ENCODE assay signal across 25 cellular contexts in genomic region chr3:172394692-172395091, GRCh38. TPM values are rescaled to one million over a fixed set of nuclear protein-coding genes. Genes with fewer than 3 reads are reported as not detected.
"Had no signal": no experiment of that assay in that cellular context is flagged by ENCODE, and none has a peak within 500 bp of the region (broad histone marks: within the 10 kb centered on the region; RNA-seq: fewer than 3 reads in every experiment).

No MANE protein-coding gene starts in this region.

- FAIRE-seq: HTR-8/SVneo, RCC 7860 had no signal

- H3K9me3 ChIP-seq: SJSA1 had no signal

- DNase-seq: KBM-7, MV-4-11, NCI-H1048, NCI-H1105, NCI-H1436, NCI-H1694 treated with DMSO at 0.1 percent for 48 hours, NCI-H1930, NCI-H2081, NCI-H2107, NCI-H2227 treated with DMSO at 0.1 percent for 48 hours, NCI-H524, NCI-H526 treated with DMSO at 0.1 percent for 48 hours, NCI-H774, Right ventricle myocardium superior, RPMI8226, SIG-M5 had no signal

- H3K27ac ChIP-seq: HL-60, SJSA1, SK-N-MC had no signal

- H3K27me3 ChIP-seq: SJSA1 had no signal

- H3K4me3 ChIP-seq: SJSA1, SK-N-MC had no signal

RNA-seq across cellular contexts. Expression of gene GHSR, which starts 53.6 kb away (rescaled TPM):
- total RNA-seq: LHCN-M2; MCF 10A; NCI-H460; Right ventricle myocardium superior; SJSA1; T-helper 1 cell treated with Interleukin-12 subunit alpha and Interleukin-12 subunit beta and Interleukin-4 antibody, amounts not matched to agents 30 ng/mL and 1 ng/mL, for 36 hours had no signal
